1 cellular context compared by ENCODE assay signal in the genomic region with DNA sequence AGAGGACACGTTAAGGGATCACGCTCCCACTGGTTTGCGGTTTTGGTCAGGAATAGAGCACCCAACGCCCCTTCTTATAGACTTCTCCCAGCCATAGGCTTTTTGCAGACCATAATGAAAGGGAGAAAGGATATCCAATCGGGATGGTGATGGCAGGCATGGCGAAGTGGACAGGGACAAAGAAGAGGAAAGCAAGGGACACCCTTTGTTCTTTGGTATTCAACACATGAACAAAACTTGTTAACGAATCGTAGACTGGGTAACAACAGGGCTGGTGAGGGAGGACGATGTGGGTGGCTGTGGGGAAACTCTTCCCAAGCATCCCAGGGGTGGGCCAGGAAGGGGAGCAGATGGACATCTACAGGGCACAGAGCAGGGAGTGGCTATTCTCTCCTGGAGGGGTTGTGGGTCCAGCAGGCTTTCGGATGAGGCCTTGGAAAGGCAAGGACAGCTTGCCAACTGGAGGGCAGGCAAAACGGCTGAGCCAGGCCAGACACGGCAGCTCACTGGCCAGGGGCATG.
TF ChIP-seq lines count a peak whose summit lies in the region.

No MANE protein-coding gene starts in this region.

TF ChIP-seq in H1, 55 proteins besides CTCF, POLR2A, EP300 and RAD21:
- TF ChIP-seq SP4 (IDR thresholded peaks at IDR 0.05; ENCODE audit: low read length) (no peak), CREB1 (IDR thresholded peaks at IDR 0.05) (no peak), SIRT6 (IDR thresholded peaks at IDR 0.05; ENCODE audit: low read length) (no peak), TAF7 (optimal IDR thresholded peaks at IDR 0.05; ENCODE audit: borderline replicate concordance, low read depth, low read length) (no peak), CBX5 (IDR thresholded peaks at IDR 0.05; ENCODE audit: low read depth, low read length) (no peak), MAFK (IDR thresholded peaks at IDR 0.05; ENCODE audit: low read depth, low read length) (no peak), TAF1 (IDR thresholded peaks at IDR 0.05; ENCODE audit: low read depth, low read length) (no peak), SAP30 (IDR thresholded peaks at IDR 0.05; ENCODE audit: insufficient read depth, insufficient replicate concordance, low read length) (no peak), FOSL1 (IDR thresholded peaks at IDR 0.05; ENCODE audit: insufficient read depth, low read depth, low read length) (no peak), HDAC2 (IDR thresholded peaks at IDR 0.05; ENCODE audit: borderline replicate concordance in 1 of 2, low read depth in 2 of 2, low read length in 2 of 2) (no peak), ASH2L (IDR thresholded peaks at IDR 0.05; ENCODE audit: low read length) (no peak), EGR1 (IDR thresholded peaks at IDR 0.05; ENCODE audit: borderline replicate concordance, low read depth, low read length) (no peak), BACH1 (IDR thresholded peaks at IDR 0.05; ENCODE audit: low read length) (no peak), ATF3 (IDR thresholded peaks at IDR 0.05; ENCODE audit: insufficient read depth, low read depth, low read length) (no peak), SRF (IDR thresholded peaks at IDR 0.05; ENCODE audit: low read depth, low read length) (no peak)
